ENCODE assay signal across 8 cellular contexts in genomic region chr19:27966390-27966816, GRCh38.
DNase-seq lines count a peak whose midpoint lies in the region; ATAC-seq, FAIRE-seq and TF ChIP-seq lines count a peak whose summit lies in the region.

No MANE protein-coding gene starts in this region.

- H3K4me3 ChIP-seq in NB4 (ENCODE audit: low read depth, low read length): no peak overlapping the region
- H3K4me3 ChIP-seq in colonic mucosa: no peak overlapping the region
- H3K4me3 ChIP-seq in pancreas: no peak overlapping the region
- no peak overlapping the region for H3K4me3 ChIP-seq in aorta (ENCODE audit: low read length in 2 of 2)

- intact Hi-C loops in colonic mucosa (cut with DNase I): no loop called here
- intact Hi-C loops in pancreas (cut with DNase I): no loop called here
- intact Hi-C loops in aorta (cut with DNase I): no loop called here

- H3K27me3 ChIP-seq in colonic mucosa (no peaks in the 10 kb centered on the region), pancreas (no peaks in the 10 kb centered on the region), aorta (ENCODE audit: control insufficient read depth in 1 of 2, insufficient read depth in 2 of 2, low read length in 1 of 2) (no peaks in the 10 kb centered on the region)

- H3K4me1 ChIP-seq in colonic mucosa: no peaks in the 10 kb centered on the region
- H3K4me1 ChIP-seq in pancreas: peaks cover 0 to 10% (median 3%) of the 10 kb centered on the region in 3 donors
- no peaks in the 10 kb centered on the region for H3K4me1 ChIP-seq in aorta (ENCODE audit: control insufficient read depth in 1 of 2, insufficient read depth in 2 of 2, low read length in 2 of 2)

- H3K9me3 ChIP-seq in colonic mucosa: no peaks in the 10 kb centered on the region
- H3K9me3 ChIP-seq in pancreas: no peaks in the 10 kb centered on the region
- no peaks in the 10 kb centered on the region for H3K9me3 ChIP-seq in aorta (ENCODE audit: control insufficient read depth, low read length)

- TF ChIP-seq CTCF in NB4 (IDR thresholded peaks at IDR 0.05; ENCODE audit: low read depth, low read length): peak; percentile 51
- TF ChIP-seq CTCF in colonic mucosa (IDR thresholded peaks at IDR 0.05): peak; percentile 40
- peak; percentile 23 to 65 (median 42) for TF ChIP-seq CTCF in pancreas (IDR thresholded peaks at IDR 0.05)

- TF ChIP-seq POLR2A in NB4 (IDR thresholded peaks at IDR 0.05; ENCODE audit: extremely low read depth, insufficient read length): no peak

- WGBS in pancreas, 2 donors: 4 to 6% methylated on average over 2 of the region's 2 CpGs
- WGBS in aorta, 2 donors: 25 to 27% methylated on average over 2 of the region's 2 CpGs

- no peaks in the 10 kb centered on the region for H3K36me3 ChIP-seq in colonic mucosa
- no peaks in the 10 kb centered on the region for H3K36me3 ChIP-seq in pancreas
- no peaks in the 10 kb centered on the region for H3K36me3 ChIP-seq in aorta (ENCODE audit: control insufficient read depth in 1 of 2, insufficient read depth in 2 of 2, low read length in 1 of 2)

- peak; percentile 23 for FAIRE-seq in pancreas (lab: Jason Lieb, UNC)

- H3K27ac ChIP-seq in colonic mucosa: no peak overlapping the region
- no peak overlapping the region for H3K27ac ChIP-seq in pancreas
- H3K27ac ChIP-seq in aorta (ENCODE audit: low read depth in 1 of 2, low read length in 2 of 2): no peak overlapping the region

- DNase-seq in DMS 273 (lab: John Stamatoyannopoulos, UW; ENCODE audit: unreplicated experiment) (peak; percentile 44), DMS 273 treated with DMSO at 0.1 percent for 48 hours (lab: John Stamatoyannopoulos, UW) (no peak), NB4 (ENCODE audit: low read depth) (peak; percentile 4), colonic mucosa (no peak), pancreas (no peak), aorta (no peak)

- no peak overlapping the region for H3K9ac ChIP-seq in colonic mucosa (ENCODE audit: low read depth in 2 of 2, low read length in 2 of 2)

- ATAC-seq in pancreas (peak in 2 of 4 donors; percentile 57 to 59), GM21360 (IDR thresholded peaks at IDR 0.05; ENCODE audit: unreplicated experiment) (no peak), aorta (ENCODE audit: low FRiP score) (no peak), HG02610 (IDR thresholded peaks at IDR 0.05; ENCODE audit: unreplicated experiment) (no peak)

Comparison
In these comparisons a context has a peak if more than half of its experiments do, and no peak if none do; other contexts are left out.
1. DNase-seq: peak in DMS 273 (single experiment) and NB4 (single experiment); none in DMS 273 treated with DMSO at 0.1 percent for 48 hours (single experiment), colonic mucosa (single experiment), pancreas (0 of 6) and aorta (0 of 2).
2. Peak in every context shown above with its lines, with median percentiles within 50 percentile points of each other: CTCF ChIP-seq.